Comparison of ENCODE assay signal across 1 cellular context in genomic region chr2:150528861-150529801, GRCh38.
TF ChIP-seq lines count a peak whose summit lies in the region.

No MANE protein-coding gene starts in this region.

TF ChIP-seq in GM12878, 131 proteins besides CTCF, POLR2A, EP300 and RAD21 (continued from another document and continues in another):
- TF ChIP-seq SIX5 (IDR thresholded peaks at IDR 0.05; ENCODE audit: low read depth, low read length, severe bottlenecking): no peak
- no peak for TF ChIP-seq BRCA1 (IDR thresholded peaks at IDR 0.05; ENCODE audit: low read depth, low read length)
- TF ChIP-seq NR2F1 (conservative IDR thresholded peaks at IDR 0.05): no peak
- TF ChIP-seq MYB (IDR thresholded peaks at IDR 0.05; ENCODE audit: borderline replicate concordance, low read depth, low read length): no peak
- TF ChIP-seq RAD51 (IDR thresholded peaks at IDR 0.05): peak; percentile 44; the same call in 1 of the 2 replicates
- TF ChIP-seq YBX1 (IDR thresholded peaks at IDR 0.05): no peak
- no peak for TF ChIP-seq ZBTB11 (CRISPR knock-in tag; IDR thresholded peaks at IDR 0.05)
- peak; percentile 60; the same call in 1 of the 2 replicates for TF ChIP-seq TCF12 (IDR thresholded peaks at IDR 0.05; ENCODE audit: low read depth, low read length)
- TF ChIP-seq ATF3 (IDR thresholded peaks at IDR 0.05; ENCODE audit: borderline replicate concordance, extremely low read depth, low read depth, low read length): no peak
- no peak for TF ChIP-seq CHD1 (IDR thresholded peaks at IDR 0.05; ENCODE audit: low read depth, low read length)
- peak; percentile 42; the same call in 1 of the 2 replicates for TF ChIP-seq RELB (IDR thresholded peaks at IDR 0.05; ENCODE audit: low read depth)
- TF ChIP-seq ZNF274 (IDR thresholded peaks at IDR 0.05; ENCODE audit: insufficient read depth, insufficient read length): no peak
- TF ChIP-seq MEF2A (IDR thresholded peaks at IDR 0.05; ENCODE audit: insufficient read depth, low read depth, low read length): no peak
- peak; percentile 53 for TF ChIP-seq SPI1 (IDR thresholded peaks at IDR 0.05; ENCODE audit: borderline replicate concordance, insufficient read depth, low read depth, low read length)
- no peak; the same call in 1 of the 2 replicates for TF ChIP-seq NFIC (IDR thresholded peaks at IDR 0.05; ENCODE audit: low read depth, low read length)
- TF ChIP-seq NR2C1 (IDR thresholded peaks at IDR 0.05): peak; percentile 77
- 0 out of 2 replicates have a peak, but pooled peaks have one; percentile 27 for TF ChIP-seq JUND (IDR thresholded peaks at IDR 0.05; ENCODE audit: low read depth, low read length)
- TF ChIP-seq E2F4 (IDR thresholded peaks at IDR 0.05; ENCODE audit: low read depth, low read length): no peak
- TF ChIP-seq BACH1 (IDR thresholded peaks at IDR 0.05; ENCODE audit: borderline replicate concordance): no peak
- TF ChIP-seq MAX (IDR thresholded peaks at IDR 0.05; ENCODE audit: low read depth, low read length): no peak
- TF ChIP-seq YY1 (IDR thresholded peaks at IDR 0.05; ENCODE audit: low read depth, low read length): no peak
- TF ChIP-seq ZBTB40 (IDR thresholded peaks at IDR 0.05; ENCODE audit: borderline replicate concordance): peak; percentile 24; the same call in 1 of the 2 replicates
- TF ChIP-seq GABPA (IDR thresholded peaks at IDR 0.05; ENCODE audit: low read depth): peak; percentile 52
- TF ChIP-seq HSF1 (IDR thresholded peaks at IDR 0.05; ENCODE audit: low read depth, low read length): no peak
- no peak; the same call in 1 of the 2 replicates for TF ChIP-seq ZNF217 (IDR thresholded peaks at IDR 0.05)
- TF ChIP-seq ZNF622 (IDR thresholded peaks at IDR 0.05): no peak
- TF ChIP-seq CREB1 (IDR thresholded peaks at IDR 0.05; ENCODE audit: low read depth): no peak
- TF ChIP-seq SMC3 (IDR thresholded peaks at IDR 0.05; ENCODE audit: borderline replicate concordance, low read length): no peak
- TF ChIP-seq BCLAF1 (IDR thresholded peaks at IDR 0.05): no peak
- no peak for TF ChIP-seq TBL1XR1 (IDR thresholded peaks at IDR 0.05; ENCODE audit: low read depth, low read length)
- peak; percentile 76 for TF ChIP-seq NBN (IDR thresholded peaks at IDR 0.05)
- no peak for TF ChIP-seq HCFC1 (IDR thresholded peaks at IDR 0.05; ENCODE audit: low read length)
- no peak for TF ChIP-seq E4F1 (IDR thresholded peaks at IDR 0.05; ENCODE audit: borderline replicate concordance, partially characterized antibody)
- TF ChIP-seq TARDBP (IDR thresholded peaks at IDR 0.05; ENCODE audit: borderline replicate concordance): no peak
- TF ChIP-seq SREBF1 (IDR thresholded peaks at IDR 0.05; ENCODE audit: low read length): no peak
- no peak for TF ChIP-seq ASH2L (IDR thresholded peaks at IDR 0.05; ENCODE audit: borderline replicate concordance, low read depth)
- TF ChIP-seq IRF5 (IDR thresholded peaks at IDR 0.05; ENCODE audit: borderline replicate concordance): no peak
- TF ChIP-seq PAX8 (IDR thresholded peaks at IDR 0.05): no peak
- no peak for TF ChIP-seq KAT2A (conservative IDR thresholded peaks at IDR 0.05; ENCODE audit: control insufficient read depth, low read depth, low read length)
- no peak for TF ChIP-seq ATF2 (IDR thresholded peaks at IDR 0.05; ENCODE audit: low read length)
- no peak for TF ChIP-seq NFYA (IDR thresholded peaks at IDR 0.05; ENCODE audit: borderline replicate concordance, low read depth, low read length)
